Comparison of ENCODE assay signal across 13 cellular contexts in genomic region chr2:9256570-9257043, GRCh38. TPM values are rescaled to one million over a fixed set of nuclear protein-coding genes. Genes with fewer than 3 reads are reported as not detected.
DNase-seq lines count a peak whose midpoint lies in the region; ATAC-seq and TF ChIP-seq lines count a peak whose summit lies in the region.
"Had no signal": no experiment of that assay in that cellular context is flagged by ENCODE, and none has a peak within 500 bp of the region (broad histone marks: within the 10 kb centered on the region; RNA-seq: fewer than 3 reads in every experiment).

No MANE protein-coding gene starts in this region.

- peaks cover 45 to 59% of the 10 kb centered on the region in 2 experiments for H3K4me1 Mint-ChIP-seq in H9
- no peaks in the 10 kb centered on the region for H3K4me1 Mint-ChIP-seq in CD4-positive, alpha-beta T cell (ENCODE audit: low read depth)

- H3K18ac ChIP-seq in H9 (ENCODE audit: insufficient read length, low read depth, low read length): no peak overlapping the region

- no peak overlapping the region for H2AFZ ChIP-seq in H9 (ENCODE audit: low read length)

- peak overlapping the region in 2 of 3 experiments; percentile 84 to 88; a peak in 3 of 7 replicates for H3K27ac Mint-ChIP-seq in H9
- H3K27ac Mint-ChIP-seq in CD4-positive, alpha-beta T cell: no peak overlapping the region
- H3K27ac Mint-ChIP-seq: activated naive CD8-positive, alpha-beta T cell; CD14-positive monocyte; stimulated activated naive B cell treated with anti-CD40 and anti-IgM and Interleukin-4, amounts not matched to agents 10 μg/mL and 1 μg/mL and 100 μg/mL, for 72 hours had no signal

- POLR2A ChIA-PET in CD4-positive, alpha-beta T cell (lab: Charles Lee): no interaction called here

- H4K8ac ChIP-seq in H9 (replicated peaks; ENCODE audit: insufficient read length, low read depth, low read length): no peak overlapping the region

- no peak overlapping the region for H4K5ac ChIP-seq in H9 (ENCODE audit: insufficient read length, low read depth, low read length)

- no peak overlapping the region for H2BK120ac ChIP-seq in H9 (ENCODE audit: low read depth, low read length, poor library complexity, severe bottlenecking)

- H3K4ac ChIP-seq in H9 (ENCODE audit: low read depth, low read length): no peak overlapping the region

- H3K79me1 ChIP-seq in H9 (ENCODE audit: insufficient read depth, low read depth, low read length, poor library complexity, severe bottlenecking): no peaks in the 10 kb centered on the region

- H4K91ac ChIP-seq in H9 (ENCODE audit: insufficient read length, low read depth, low read length): no peak overlapping the region

- H3K9me3 ChIP-seq in H9 (ENCODE audit: control insufficient read depth, low read depth, low read length): no peaks in the 10 kb centered on the region
- no peaks in the 10 kb centered on the region for H3K9me3 ChIP-seq in right lobe of liver
- no peaks in the 10 kb centered on the region for H3K9me3 ChIP-seq in CD4-positive, alpha-beta T cell (ENCODE audit: control insufficient read depth, low read length)
- no peaks in the 10 kb centered on the region for H3K9me3 ChIP-seq in tibial nerve
- H3K9me3 ChIP-seq: Peyer's patch had no signal

- H2BK20ac ChIP-seq in H9 (ENCODE audit: low read depth, low read length, poor library complexity, severe bottlenecking): no peak overlapping the region

- no peak overlapping the region for H3K23ac ChIP-seq in H9 (ENCODE audit: insufficient read length, low read depth, low read length)

- no peaks in the 10 kb centered on the region for H3K4me1 ChIP-seq in H9 (ENCODE audit: insufficient read depth, low read length)
- no peaks in the 10 kb centered on the region for H3K4me1 ChIP-seq in right lobe of liver
- peaks cover 0 to 68% (median 47%) of the 10 kb centered on the region in 4 donors for H3K4me1 ChIP-seq in tibial nerve

- H3K4me2 ChIP-seq in H9 (ENCODE audit: insufficient read depth, insufficient read length, low read length): no peak overlapping the region

- no CpG with 5 or more reads among the region's 2 CpGs for WGBS in H9 (ENCODE audit: extremely low coverage, insufficient read length, low lambda C conversion rate)
- WGBS in right lobe of liver (ENCODE audit: insufficient coverage, low coverage, low lambda C conversion rate, missing lambda C conversion rate): 51% methylated on average over 2 of the region's 2 CpGs
- 20 to 29% methylated on average over 2 of the region's 2 CpGs for WGBS in tibial nerve, 2 donors

- no peak overlapping the region for H2AK5ac ChIP-seq in H9 (ENCODE audit: insufficient read length, low read length)

- peaks cover 0 to 8% (median 0%) of the 10 kb centered on the region in 3 experiments; a peak in 1 of 7 replicates for H3K36me3 Mint-ChIP-seq in H9 (ENCODE audit: insufficient read depth in 1 of 3, low read depth in 3 of 3)
- H3K36me3 Mint-ChIP-seq in CD4-positive, alpha-beta T cell (ENCODE audit: low read depth): no peaks in the 10 kb centered on the region
- H3K36me3 Mint-ChIP-seq: activated naive CD8-positive, alpha-beta T cell; CD14-positive monocyte had no signal

- no peaks in the 10 kb centered on the region for H4K20me1 ChIP-seq in H9 (ENCODE audit: control insufficient read depth, insufficient read depth, insufficient read length)

- CTCF ChIA-PET in CD4-positive, alpha-beta T cell (lab: Charles Lee): no interaction called here

- no peak overlapping the region for H2BK12ac ChIP-seq in H9 (ENCODE audit: insufficient read length, low read depth, low read length)

- H3T11ph ChIP-seq in H9 (ENCODE audit: low read length): no peak overlapping the region

- H3K27ac ChIP-seq in H9 (ENCODE audit: insufficient read length, low read depth, low read length) (no peak overlapping the region), caudate nucleus (ENCODE audit: low read depth, low read length) (peak overlapping the region; percentile 60), right lobe of liver (no peak overlapping the region), tibial nerve (peak overlapping the region in 2 of 4 donors; percentile 32 to 53)
- no peak overlapping the region for H3K27ac ChIP-seq in CD4-positive, alpha-beta T cell (ENCODE audit: low read depth, low read length)
- H3K27ac ChIP-seq: Peyer's patch had no signal

- no peak overlapping the region for H2BK5ac ChIP-seq in H9 (ENCODE audit: insufficient read length, low read length)

- DNase-seq in A172 (ENCODE audit: low spot score) (peak; percentile 10), H9 (peak; percentile 46), caudate nucleus (lab: John Stamatoyannopoulos, UW) (peak in 12 of 61 donors; percentile 24 to 73 (median 40)), right lobe of liver (no peak), NCI-H2107 treated with DMSO at 0.1 percent for 48 hours (lab: John Stamatoyannopoulos, UW; ENCODE audit: unreplicated experiment) (no peak), hepatic stellate cell (ENCODE audit: low spot score) (no peak), tibial nerve (ENCODE audit: low spot score in 2 of 2) (no peak)
- no peak for DNase-seq in CD4-positive, alpha-beta T cell
- DNase-seq: activated CD4-positive, alpha-beta T cell treated with anti-CD3 and anti-CD28 coated beads for 4 hours; Peyer's patch; stimulated activated naive B cell treated with anti-CD40 and anti-IgM and Interleukin-4, amounts not matched to agents 10 μg/mL and 1 μg/mL and 100 μg/mL, for 72 hours had no signal

- ATAC-seq in right lobe of liver: peak; percentile 11 to 33 (median 20)
- no peak for ATAC-seq in CD4-positive, alpha-beta T cell (ENCODE audit: poor library complexity)
- ATAC-seq: stimulated activated naive B cell treated with anti-CD40 and anti-IgM and Interleukin-4, amounts not matched to agents 10 μg/mL and 1 μg/mL and 100 μg/mL, for 72 hours had no signal

- H3K23me2 ChIP-seq in H9 (ENCODE audit: insufficient read length, low read depth, low read length, poor library complexity, severe bottlenecking): no peaks in the 10 kb centered on the region

- no peak overlapping the region for H3K56ac ChIP-seq in H9 (ENCODE audit: insufficient read length, low read depth, low read length)

- peaks cover 1% of the 10 kb centered on the region; the same call in 1 of the 2 replicates for H3K27me3 Mint-ChIP-seq in H9 (ENCODE audit: low read depth)
- H3K27me3 Mint-ChIP-seq in CD4-positive, alpha-beta T cell: no peaks in the 10 kb centered on the region
- H3K27me3 Mint-ChIP-seq: activated naive CD8-positive, alpha-beta T cell; stimulated activated naive B cell treated with anti-CD40 and anti-IgM and Interleukin-4, amounts not matched to agents 10 μg/mL and 1 μg/mL and 100 μg/mL, for 72 hours had no signal

- H3K27me3 ChIP-seq in H9 (ENCODE audit: insufficient read depth, low read length) (no peaks in the 10 kb centered on the region), right lobe of liver (no peaks in the 10 kb centered on the region), tibial nerve (no peaks in the 10 kb centered on the region)
- peaks cover 3% of the 10 kb centered on the region for H3K27me3 ChIP-seq in CD4-positive, alpha-beta T cell (ENCODE audit: control insufficient read depth, insufficient read depth, low read length)
- H3K27me3 ChIP-seq: Peyer's patch had no signal

- no peak overlapping the region for H3K4me3 ChIP-seq in right lobe of liver
- no peak overlapping the region for H3K4me3 ChIP-seq in tibial nerve
- H3K4me3 ChIP-seq: Peyer's patch had no signal

- no peak overlapping the region for H2BK15ac ChIP-seq in H9 (ENCODE audit: low read depth, low read length)

- H3K9ac ChIP-seq in H9 (ENCODE audit: extremely low read depth, insufficient read length, low read length): no peak overlapping the region

- no peak overlapping the region for H3K14ac ChIP-seq in H9 (ENCODE audit: insufficient read depth, low read length)

- H3K9me3 Mint-ChIP-seq in H9: no peaks in the 10 kb centered on the region
- H3K9me3 Mint-ChIP-seq in CD4-positive, alpha-beta T cell: no peaks in the 10 kb centered on the region
- H3K9me3 Mint-ChIP-seq: CD14-positive monocyte; stimulated activated naive B cell treated with anti-CD40 and anti-IgM and Interleukin-4, amounts not matched to agents 10 μg/mL and 1 μg/mL and 100 μg/mL, for 72 hours had no signal

- H3K79me2 ChIP-seq in H9 (ENCODE audit: insufficient read depth, low read length): 0 out of 2 replicates have a peak, but pooled peaks cover 2% of the 10 kb centered on the region

- intact Hi-C loops in right lobe of liver (cut with DNase I): no loop called here
- intact Hi-C loops in CD4-positive, alpha-beta T cell (cut with DNase I, micrococcal nuclease): no loop called here

- TF ChIP-seq CTCF in H9 (conservative IDR thresholded peaks at IDR 0.05): no peak
- TF ChIP-seq CTCF in right lobe of liver (IDR thresholded peaks at IDR 0.05): no peak
- no peak for TF ChIP-seq CTCF in CD4-positive, alpha-beta T cell (IDR thresholded peaks at IDR 0.05)
- TF ChIP-seq CTCF in tibial nerve (IDR thresholded peaks at IDR 0.05): no peak

- no peak for TF ChIP-seq EP300 in tibial nerve (IDR thresholded peaks at IDR 0.05)

- no peak overlapping the region for H3K4me3 Mint-ChIP-seq in H9
- H3K4me3 Mint-ChIP-seq in CD4-positive, alpha-beta T cell: no peak overlapping the region
- H3K4me3 Mint-ChIP-seq: activated naive CD8-positive, alpha-beta T cell; CD14-positive monocyte; stimulated activated naive B cell treated with anti-CD40 and anti-IgM and Interleukin-4, amounts not matched to agents 10 μg/mL and 1 μg/mL and 100 μg/mL, for 72 hours had no signal

- H3K36me3 ChIP-seq in right lobe of liver (no peaks in the 10 kb centered on the region), tibial nerve (no peaks in the 10 kb centered on the region)
- H3K36me3 ChIP-seq: Peyer's patch had no signal

- no peak for TF ChIP-seq POLR2A in right lobe of liver (IDR thresholded peaks at IDR 0.05)
- no peak for TF ChIP-seq POLR2A in tibial nerve (IDR thresholded peaks at IDR 0.05)

RNA-seq across cellular contexts. Expression of gene ASAP2, which starts 50.0 kb away (rescaled TPM):
- 20.4 and 24.4 TPM in 2 replicates for total RNA-seq in A172 (2014; rRNA removed; shearing (Covaris generic))
- total RNA-seq in H9 (2021): 11.0 and 12.6 TPM in 2 replicates
- 1 to 10 TPM; 2.4 to 5.2 (median 3.9) TPM for total RNA-seq in right lobe of liver
- total RNA-seq in CD4-positive, alpha-beta T cell: under 1 TPM in 1 of 2 experiments, not detected in 1; 0.16 TPM
- total RNA-seq in tibial nerve: 10 to 100 TPM; 28.2 to 38.0 (median 31.7) TPM

Comparison
In these comparisons a context has a peak if more than half of its experiments do, and no peak if none do; other contexts are left out.
1. DNase-seq: peak in A172 (single experiment) and H9 (single experiment); none in right lobe of liver (0 of 3), CD4-positive, alpha-beta T cell (0 of 10), NCI-H2107 treated with DMSO at 0.1 percent for 48 hours (single experiment), hepatic stellate cell (single experiment) and tibial nerve (0 of 2).